ENCODE assay signal across 24 cellular contexts in genomic region chr6:14831922-14832321, GRCh38.
DNase-seq lines count a peak whose midpoint lies in the region; ATAC-seq lines count a peak whose summit lies in the region.
"Had no signal": no experiment of that assay in that cellular context is flagged by ENCODE, and none has a peak within 500 bp of the region (broad histone marks: within the 10 kb centered on the region; RNA-seq: fewer than 3 reads in every experiment).

No MANE protein-coding gene starts in this region.

- H3K9me3 ChIP-seq in HUES48 (ENCODE audit: control insufficient read depth, insufficient read depth, low read length) (no peaks in the 10 kb centered on the region), neuronal stem cell (replicated peaks in 1 of 2; ENCODE audit: control insufficient read depth in 2 of 2, insufficient read depth in 1 of 2, low read depth in 1 of 2, low read length in 2 of 2) (no peaks in the 10 kb centered on the region)
- H3K9me3 ChIP-seq: BLaER1, pancreas, suprapubic skin had no signal

- H3K36me3 ChIP-seq in HUES48 (ENCODE audit: control insufficient read depth, insufficient read depth, low read length): no peaks in the 10 kb centered on the region
- H3K36me3 ChIP-seq in neuronal stem cell (replicated peaks in 1 of 2; ENCODE audit: control insufficient read depth in 2 of 2, insufficient read depth in 2 of 2, low read length in 2 of 2): no peaks in the 10 kb centered on the region
- H3K36me3 ChIP-seq: BLaER1, pancreas, suprapubic skin had no signal

- H2AFZ ChIP-seq in neuronal stem cell (ENCODE audit: low read length): no peak overlapping the region

- H3K4me3 ChIP-seq in HUES48 (ENCODE audit: low read depth, low read length): no peak overlapping the region
- no peak overlapping the region for H3K4me3 ChIP-seq in neuronal stem cell (ENCODE audit: low read length in 2 of 2)
- H3K4me3 ChIP-seq: BLaER1, pancreas, suprapubic skin had no signal

- H3K4me1 ChIP-seq in HUES48 (ENCODE audit: control insufficient read depth, insufficient read depth, low read length) (peaks cover 14% of the 10 kb centered on the region), neuronal stem cell (ENCODE audit: control insufficient read depth in 2 of 2, insufficient read depth in 1 of 2, low read depth in 1 of 2, low read length in 2 of 2) (peaks cover 19 to 29% of the 10 kb centered on the region in 2 donors)
- H3K4me1 ChIP-seq: pancreas, suprapubic skin had no signal

- no peak overlapping the region for H3K23ac ChIP-seq in neuronal stem cell (ENCODE audit: low read depth, low read length, poor library complexity)

- ATAC-seq in HG03039 (IDR thresholded peaks at IDR 0.05; ENCODE audit: unreplicated experiment) (no peak), GM21390 (IDR thresholded peaks at IDR 0.05; ENCODE audit: unreplicated experiment) (no peak)
- ATAC-seq: activated CD4-positive, alpha-beta T cell treated with anti-CD3 and anti-CD28 coated beads for 36 hours; left ventricle myocardium superior; naive thymus-derived CD4-positive, alpha-beta T cell; pancreas; right cardiac atrium; stimulated activated memory B cell treated with anti-CD40 and anti-IgM and Interleukin-4, amounts not matched to agents 10 μg/mL and 1 μg/mL and 100 μg/mL, for 72 hours had no signal

- no peak overlapping the region for H4K8ac ChIP-seq in neuronal stem cell (ENCODE audit: low read depth, low read length)

- H3K4ac ChIP-seq in neuronal stem cell (ENCODE audit: low read length): no peak overlapping the region

- peak; percentile 78 for DNase-seq in NCI-H69 (lab: John Stamatoyannopoulos, UW)
- DNase-seq in globus pallidus (ENCODE audit: low spot score): peak; percentile 15
- peak; percentile 45 for DNase-seq in neuronal stem cell (ENCODE audit: low spot score)
- no peak for DNase-seq in KG1 (lab: John Stamatoyannopoulos, UW)
- no peak for DNase-seq in kidney tubule cell (ENCODE audit: low spot score)
- DNase-seq: activated CD4-positive, alpha-beta T cell treated with anti-CD3 and anti-CD28 coated beads for 36 hours; activated gamma-delta T cell treated with Interleukin-2 at 50 U/mL for 16 hours; activated T-cell treated with anti-CD3 and anti-CD28 coated beads, Interleukin-2, amount 50 U/mL, for 24 hours; GF-D8; HCEC 1CT; left ventricle myocardium superior; naive thymus-derived CD4-positive, alpha-beta T cell; NCI-H187; pancreas; right cardiac atrium; stimulated activated CD4-positive, alpha-beta T cell treated with anti-CD3 and anti-CD28 coated beads, Interleukin-4, amount 100 ng/mL, for 4 hours; T-helper 2 cell had no signal

- H2BK5ac ChIP-seq in neuronal stem cell (ENCODE audit: low read length): no peak overlapping the region

- no peak overlapping the region for H2BK120ac ChIP-seq in neuronal stem cell (ENCODE audit: low read depth, low read length)

- H3K79me1 ChIP-seq in neuronal stem cell (ENCODE audit: low read depth, low read length): no peaks in the 10 kb centered on the region

- H2BK12ac ChIP-seq in neuronal stem cell (ENCODE audit: low read length): no peak overlapping the region

- no peak overlapping the region for H2AK5ac ChIP-seq in neuronal stem cell (ENCODE audit: low read depth, low read length)

- H3K14ac ChIP-seq in neuronal stem cell (ENCODE audit: low read length): no peak overlapping the region

- H3K27me3 ChIP-seq in HUES48 (ENCODE audit: control insufficient read depth, insufficient read depth, low read length) (peaks cover 2% of the 10 kb centered on the region; the same call in 1 of the 2 replicates), neuronal stem cell (ENCODE audit: control insufficient read depth in 3 of 3, insufficient read depth in 3 of 3, low read depth in 1 of 3, low read length in 3 of 3) (no peaks in the 10 kb centered on the region)
- H3K27me3 ChIP-seq: BLaER1, pancreas, suprapubic skin had no signal

- no peak overlapping the region for H2BK15ac ChIP-seq in neuronal stem cell (ENCODE audit: low read length)

- H3K4me2 ChIP-seq in neuronal stem cell (ENCODE audit: insufficient read depth, low read length, poor library complexity, severe bottlenecking): no peak overlapping the region
- H3K4me2 ChIP-seq: BLaER1 had no signal

- H4K91ac ChIP-seq in neuronal stem cell (ENCODE audit: low read depth, low read length, poor library complexity): no peak overlapping the region

- WGBS in neuronal stem cell (ENCODE audit: extremely low coverage in 2 of 2, insufficient read length in 2 of 2, insufficient replicate concordance in 1 of 2), 2 donors: no CpG with 5 or more reads among the region's 6 CpGs

- H3K9ac ChIP-seq in HUES48 (ENCODE audit: low read depth, low read length) (no peak overlapping the region), neuronal stem cell (ENCODE audit: low read depth, low read length, poor library complexity) (no peak overlapping the region)
- H3K9ac ChIP-seq: BLaER1 had no signal

- H3K18ac ChIP-seq in neuronal stem cell (ENCODE audit: low read length): no peak overlapping the region

- H3K27ac ChIP-seq in HUES48 (ENCODE audit: low read depth, low read length) (peak overlapping the region; percentile 52), neuronal stem cell (replicated peaks; ENCODE audit: low read length) (no peak overlapping the region)
- H3K27ac ChIP-seq: BLaER1, pancreas, RWPE1, suprapubic skin had no signal

Comparison
In these comparisons a context has a peak if more than half of its experiments do, and no peak if none do; other contexts are left out.
1. DNase-seq: peak in NCI-H69 (single experiment), globus pallidus (single experiment) and neuronal stem cell (single experiment); none in KG1 (single experiment) and kidney tubule cell (single experiment).